In the genomic region with DNA sequence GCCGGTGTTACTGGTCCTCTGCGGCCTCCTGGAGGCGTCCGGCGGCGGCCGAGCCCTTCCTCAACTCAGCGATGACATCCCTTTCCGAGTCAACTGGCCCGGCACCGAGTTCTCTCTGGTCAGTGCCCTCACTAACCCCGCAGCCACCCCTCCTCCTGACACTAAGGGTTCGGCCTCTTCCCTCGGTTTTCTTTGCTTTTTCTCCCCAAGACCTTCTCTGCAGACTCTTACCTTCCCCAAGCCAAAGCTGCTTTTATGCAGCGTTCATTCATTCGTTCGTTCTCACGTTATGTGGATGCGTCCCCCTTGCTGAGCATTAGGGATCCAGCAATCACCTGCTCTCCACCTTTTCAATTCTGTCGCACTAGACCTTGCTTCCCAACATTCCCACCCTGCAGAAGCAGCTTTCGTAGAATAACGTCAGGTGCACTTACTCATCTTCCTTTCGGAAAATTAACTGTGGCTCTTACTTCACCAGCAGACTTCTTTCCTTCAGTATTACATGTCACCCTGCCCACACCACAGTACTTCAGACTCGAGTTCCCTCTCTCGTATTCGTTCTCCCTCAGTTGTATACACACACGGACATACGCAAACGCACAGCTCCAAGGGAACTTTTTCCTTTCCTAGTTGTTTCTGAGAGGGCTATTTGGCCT, we compare ENCODE assay signal across 8 cellular contexts. TPM values are rescaled to one million over a fixed set of nuclear protein-coding genes. Genes with fewer than 3 reads are reported as not detected.
DNase-seq lines count a peak whose midpoint lies in the region; ATAC-seq and TF ChIP-seq lines count a peak whose summit lies in the region.

No MANE protein-coding gene starts in this region.

- no peaks in the 10 kb centered on the region for H3K9me3 Mint-ChIP-seq in Calu3 (ENCODE audit: low read depth, unreplicated experiment)
- no peaks in the 10 kb centered on the region for H3K9me3 Mint-ChIP-seq in effector memory CD8-positive, alpha-beta T cell

- peaks cover 5% of the 10 kb centered on the region; the same call in 1 of the 2 replicates for H3K4me1 ChIP-seq in SJSA1 (replicated peaks)
- peaks cover 10% of the 10 kb centered on the region for H3K4me1 ChIP-seq in mesodermal cell (ENCODE audit: control insufficient read depth, insufficient read depth, low read length, poor library complexity, severe bottlenecking)
- H3K4me1 ChIP-seq in uterus: peaks cover 8 to 18% of the 10 kb centered on the region in 2 donors

- peaks cover 29% of the 10 kb centered on the region for H3K36me3 Mint-ChIP-seq in Calu3 (ENCODE audit: insufficient read depth, unreplicated experiment)
- H3K36me3 Mint-ChIP-seq in effector memory CD8-positive, alpha-beta T cell (ENCODE audit: insufficient read depth): peaks cover 28% of the 10 kb centered on the region

- no peak for TF ChIP-seq CTCF in Calu3 (IDR thresholded peaks at IDR 0.05; ENCODE audit: unreplicated experiment)
- TF ChIP-seq CTCF in uterus (IDR thresholded peaks at IDR 0.05): no peak

- H3K9me3 ChIP-seq in SJSA1 (replicated peaks) (no peaks in the 10 kb centered on the region), mesodermal cell (ENCODE audit: control insufficient read depth, low read length) (no peaks in the 10 kb centered on the region), uterus (no peaks in the 10 kb centered on the region)

- ATAC-seq in GM19351 (IDR thresholded peaks at IDR 0.05; ENCODE audit: unreplicated experiment): peak; percentile 48
- peak; percentile 61 for ATAC-seq in HG03354 (IDR thresholded peaks at IDR 0.05; ENCODE audit: poor library complexity, severe bottlenecking, unreplicated experiment)
- ATAC-seq in effector memory CD8-positive, alpha-beta T cell (replicated peaks): peak; percentile 2

- H3K36me3 ChIP-seq in SJSA1 (peaks cover 10% of the 10 kb centered on the region), mesodermal cell (ENCODE audit: control insufficient read depth, insufficient read depth, low read length) (peaks cover 16% of the 10 kb centered on the region), uterus (no peaks in the 10 kb centered on the region)

- H3K27ac ChIP-seq in SJSA1 (peak overlapping the region; percentile 80), mesodermal cell (ENCODE audit: low read depth, low read length, severe bottlenecking) (peak overlapping the region; percentile 88), uterus (peak overlapping the region; percentile 67 to 76)

- TF ChIP-seq POLR2A in uterus (IDR thresholded peaks at IDR 0.05): no peak

- DNase-seq in Calu3 (no peak), SJSA1 (ENCODE audit: low read depth in 1 of 2, low spot score in 2 of 2) (peak in 1 of 2 experiments; percentile 28), uterus (no peak)
- DNase-seq in effector memory CD8-positive, alpha-beta T cell: peak in 1 of 3 experiments; percentile 9
- DNase-seq in activated effector memory CD4-positive, alpha-beta T cell treated with Interleukin-2 at 50 U/mL for 16 hours: no peak

- peaks cover 19% of the 10 kb centered on the region for H3K4me1 Mint-ChIP-seq in Calu3 (ENCODE audit: low read depth, unreplicated experiment)
- peaks cover 27 to 39% of the 10 kb centered on the region in 2 donors for H3K4me1 Mint-ChIP-seq in effector memory CD8-positive, alpha-beta T cell (ENCODE audit: low read depth in 2 of 2)

- peak overlapping the region; percentile 94 for H3K4me3 Mint-ChIP-seq in Calu3 (ENCODE audit: low read depth, unreplicated experiment)
- peak overlapping the region; percentile 92 to 95 for H3K4me3 Mint-ChIP-seq in effector memory CD8-positive, alpha-beta T cell

- CTCF ChIA-PET in Calu3 (lab: Charles Lee): interaction anchor here (0.6 kb wide), 1 partner anchor 55 kb away, joined by 3 read pairs; no protein-coding TSS in a partner anchor

- intact Hi-C loops in Calu3 (cut with micrococcal nuclease; ENCODE audit: unreplicated experiment) (no loop called here), uterus (cut with DNase I; ENCODE audit: low total_unique reads) (no loop called here)

- H3K4me3 ChIP-seq in SJSA1: peak overlapping the region; percentile 77
- H3K4me3 ChIP-seq in mesodermal cell (ENCODE audit: extremely low read depth, insufficient read depth, low read length, poor library complexity, severe bottlenecking): peak overlapping the region; percentile 76
- H3K4me3 ChIP-seq in uterus: peak overlapping the region; percentile 67 to 87

- 0 to 1% methylated on average over 23 to 26 of the region's 29 CpGs for WGBS in mesodermal cell (ENCODE audit: insufficient coverage in 2 of 2), 2 experiments

- H3K27me3 Mint-ChIP-seq in Calu3 (ENCODE audit: unreplicated experiment): no peaks in the 10 kb centered on the region
- no peaks in the 10 kb centered on the region for H3K27me3 Mint-ChIP-seq in effector memory CD8-positive, alpha-beta T cell

- peak overlapping the region; percentile 86 for H3K27ac Mint-ChIP-seq in Calu3 (ENCODE audit: unreplicated experiment)
- peak overlapping the region; percentile 92 to 94 for H3K27ac Mint-ChIP-seq in effector memory CD8-positive, alpha-beta T cell

- no peaks in the 10 kb centered on the region for H3K27me3 ChIP-seq in SJSA1 (replicated peaks)
- H3K27me3 ChIP-seq in uterus: no peaks in the 10 kb centered on the region

- TSS peak; percentile 62 for BruUV-seq in Calu3 (replicated peaks; lab: Mats Ljungman, UMichigan)

RNA-seq across cellular contexts. Expression of a gene that starts 0.5 kb away (rescaled TPM):
- total RNA-seq in Calu3 (2022) (49.0 and 51.9 TPM in 2 replicates), uterus (100 to 1,000 TPM in 2 of 4 donors, 10 to 100 TPM in 2; 30.2 to 125 (median 74.6) TPM)
- total RNA-seq in SJSA1 (2014; rRNA removed; shearing (Covaris generic)): 68.3 and 79.2 TPM in 2 replicates
- polyA plus RNA-seq in mesodermal cell (2013, experiment 1 of 2): 65.7 TPM
- polyA plus RNA-seq in mesodermal cell (2013, experiment 2 of 2): 66.7 TPM

RNA-seq across cellular contexts. Expression of a gene that starts 0.6 kb away (rescaled TPM):
- total RNA-seq in Calu3 (2022): 14.2 and 15.8 TPM in 2 replicates
- total RNA-seq in SJSA1 (2014; rRNA removed; shearing (Covaris generic)): 15.7 and 32.3 TPM in 2 replicates
- 29.0 TPM for polyA plus RNA-seq in mesodermal cell (2013, experiment 1 of 2)
- polyA plus RNA-seq in mesodermal cell (2013, experiment 2 of 2): 29.0 TPM
- total RNA-seq in uterus: 10 to 100 TPM in 2 of 4 donors, 1 to 10 TPM in 2; 5.4 to 68.8 (median 16.8) TPM

RNA-seq across cellular contexts. Expression of a gene that starts 19.8 kb away (rescaled TPM):
- total RNA-seq in Calu3 (2022) (7.4 and 8.8 TPM in 2 replicates), uterus (1 to 10 TPM in 3 of 4 donors, under 1 TPM in 1; 0.51 to 5.3 (median 2.9) TPM)
- total RNA-seq in SJSA1 (2014; rRNA removed; shearing (Covaris generic)): 19.2 and 19.8 TPM in 2 replicates
- 3.3 TPM for polyA plus RNA-seq in mesodermal cell (2013, experiment 1 of 2)
- polyA plus RNA-seq in mesodermal cell (2013, experiment 2 of 2): 3.8 TPM

Comparison
In these comparisons a context has a peak if more than half of its experiments do, and no peak if none do; other contexts are left out.
1. ATAC-seq: peak in every context shown above with its lines; median percentile 61 in HG03354; 48 in GM19351; 2 in effector memory CD8-positive, alpha-beta T cell.